In the genomic region with DNA sequence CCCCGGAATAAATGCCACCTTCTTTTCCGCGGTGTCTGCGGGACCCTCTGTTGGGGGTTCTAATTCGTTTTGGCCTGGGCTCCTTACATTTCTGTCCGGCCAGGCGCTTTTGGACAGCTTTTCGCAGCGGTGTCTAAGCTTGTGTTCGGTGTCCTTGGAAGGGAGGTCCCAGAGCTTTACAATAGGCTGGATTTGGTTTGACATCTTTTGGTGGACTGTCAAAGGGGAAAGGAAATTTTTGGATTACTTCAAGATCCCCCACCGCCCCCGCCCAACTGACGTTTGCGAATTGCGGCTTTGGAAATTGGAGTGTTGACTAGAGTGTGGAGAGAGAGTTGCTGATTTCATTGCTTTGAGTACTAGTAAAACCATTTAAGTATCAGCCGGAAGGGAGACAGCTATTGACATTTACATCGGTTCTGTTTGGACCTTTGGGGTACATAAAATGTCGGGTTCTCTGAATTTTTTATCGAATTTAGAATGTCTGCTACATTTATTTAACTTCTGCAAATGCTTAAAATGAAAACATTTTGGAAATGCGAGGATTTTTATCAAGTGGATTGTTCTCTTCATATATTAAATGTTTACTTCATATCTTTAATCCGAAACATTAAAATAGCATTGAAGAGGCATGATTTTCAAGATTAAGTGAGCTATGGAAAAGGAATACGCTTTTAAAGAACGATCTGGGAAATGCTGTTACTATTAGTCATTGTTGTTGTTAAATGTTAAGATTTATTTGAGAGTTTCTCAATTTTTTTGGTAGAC, we compare ENCODE assay signal across 8 cellular contexts. TPM values are rescaled to one million over a fixed set of nuclear protein-coding genes. Genes with fewer than 3 reads are reported as not detected.
DNase-seq lines count a peak whose midpoint lies in the region; ATAC-seq and TF ChIP-seq lines count a peak whose summit lies in the region.

No MANE protein-coding gene starts in this region.

- H3K27me3 Mint-ChIP-seq in Caco-2 (ENCODE audit: insufficient read depth, unreplicated experiment) (no peaks in the 10 kb centered on the region), neural progenitor cell (ENCODE audit: insufficient read depth, low read depth) (peaks cover 55% of the 10 kb centered on the region)
- no peaks in the 10 kb centered on the region for H3K27me3 Mint-ChIP-seq in effector memory CD8-positive, alpha-beta T cell

- H3K36me3 ChIP-seq in Caco-2 (ENCODE audit: control insufficient read depth, insufficient read depth, low read length) (no peaks in the 10 kb centered on the region), MG63 (no peaks in the 10 kb centered on the region), neural progenitor cell (no peaks in the 10 kb centered on the region)

- H3K36me3 Mint-ChIP-seq in Caco-2 (ENCODE audit: insufficient read depth, unreplicated experiment) (peaks cover 27% of the 10 kb centered on the region), neural progenitor cell (no peaks in the 10 kb centered on the region)
- peaks cover 36% of the 10 kb centered on the region for H3K36me3 Mint-ChIP-seq in effector memory CD8-positive, alpha-beta T cell (ENCODE audit: insufficient read depth)

- POLR2A ChIA-PET in Caco-2 (lab: Charles Lee) = no interaction called here

- no peak overlapping the region for H3K27ac ChIP-seq in neural progenitor cell

- H3K4me2 ChIP-seq in neural progenitor cell = peak overlapping the region; percentile 75

- TF ChIP-seq CTCF in Caco-2 (IDR thresholded peaks at IDR 0.05; ENCODE audit: insufficient read depth in 1 of 2, low read depth in 1 of 2, low read length in 1 of 2, severe bottlenecking in 1 of 2, unreplicated experiment in 1 of 2) (no peak), neural progenitor cell (IDR thresholded peaks at IDR 0.05) (no peak)

- H3K79me2 ChIP-seq in neural progenitor cell (ENCODE audit: low read depth) = no peaks in the 10 kb centered on the region

- H3K4me1 Mint-ChIP-seq in Caco-2 (ENCODE audit: low read depth, unreplicated experiment) (peaks cover 14% of the 10 kb centered on the region), neural progenitor cell (peaks cover 29% of the 10 kb centered on the region)
- peaks cover 34 to 47% of the 10 kb centered on the region in 2 donors for H3K4me1 Mint-ChIP-seq in effector memory CD8-positive, alpha-beta T cell (ENCODE audit: low read depth in 2 of 2)

- H3K4me3 ChIP-seq in Caco-2 (ENCODE audit: low read depth, low read length) (peak overlapping the region; percentile 73), MG63 (peak overlapping the region; percentile 69), neural progenitor cell (peak overlapping the region; percentile 54)

- CTCF ChIA-PET in Caco-2 (lab: Charles Lee) = interaction anchor here (0.7 to 1.2 kb wide), 4 partner anchors 8 to 1399 kb away, joined by 3 to 4 read pairs (median 3); no protein-coding TSS in a partner anchor

- intact Hi-C loops in Caco-2 (cut with micrococcal nuclease; ENCODE audit: unreplicated experiment) = loop anchor here (2.0 to 10.0 kb wide), 3 partner anchors 33 to 464 kb away; a partner anchor contains a TSS

- peaks cover 46% of the 10 kb centered on the region for H4K20me1 ChIP-seq in neural progenitor cell (ENCODE audit: low read depth)

- TSS peak; percentile 62 for BruUV-seq in Caco-2 (replicated peaks; lab: Mats Ljungman, UMichigan)

- H3K4me1 ChIP-seq in Caco-2 (peaks cover 4% of the 10 kb centered on the region; the same call in 1 of the 2 replicates), neural progenitor cell (peaks cover 14% of the 10 kb centered on the region)

- ATAC-seq in effector memory CD8-positive, alpha-beta T cell (replicated peaks) = no peak
- ATAC-seq in HG02938 (IDR thresholded peaks at IDR 0.05; ENCODE audit: unreplicated experiment) = no peak

- no peak overlapping the region for H3K9ac ChIP-seq in neural progenitor cell

- no peaks in the 10 kb centered on the region for H3K9me3 Mint-ChIP-seq in Caco-2 (ENCODE audit: unreplicated experiment)
- no peaks in the 10 kb centered on the region for H3K9me3 Mint-ChIP-seq in effector memory CD8-positive, alpha-beta T cell
- H3K9me3 Mint-ChIP-seq in neural progenitor cell = no peaks in the 10 kb centered on the region

- peak overlapping the region; percentile 94 for H3K4me3 Mint-ChIP-seq in Caco-2 (ENCODE audit: unreplicated experiment)
- peak overlapping the region; percentile 89 to 90 for H3K4me3 Mint-ChIP-seq in effector memory CD8-positive, alpha-beta T cell
- H3K4me3 Mint-ChIP-seq in neural progenitor cell = peak overlapping the region; percentile 90

- H3K9me3 ChIP-seq in Caco-2 (no peaks in the 10 kb centered on the region), MG63 (no peaks in the 10 kb centered on the region), neural progenitor cell (ENCODE audit: low read depth) (no peaks in the 10 kb centered on the region)

- peaks cover 74% of the 10 kb centered on the region for H3F3A ChIP-seq in neural progenitor cell (ENCODE audit: low read depth)

- no peak overlapping the region for H2AFZ ChIP-seq in neural progenitor cell (replicated peaks)

- H3K27me3 ChIP-seq in Caco-2 (replicated peaks; ENCODE audit: control insufficient read depth, insufficient read depth, low read length) (no peaks in the 10 kb centered on the region), MG63 (no peaks in the 10 kb centered on the region), neural progenitor cell (peaks cover 94% of the 10 kb centered on the region)

- DNase-seq in Caco-2 = peak in 1 of 2 experiments; percentile 9
- DNase-seq in MG63 = peak; percentile 26
- DNase-seq in effector memory CD8-positive, alpha-beta T cell = no peak
- peak; percentile 63 for DNase-seq in neural progenitor cell (ENCODE audit: low spot score)
- no peak for DNase-seq in SK-N-DZ (ENCODE audit: low spot score)
- no peak for DNase-seq in 8988T
- no peak for DNase-seq in SHP77 treated with DMSO at 0.1 percent for 48 hours (lab: John Stamatoyannopoulos, UW)

- H3K27ac Mint-ChIP-seq in Caco-2 (ENCODE audit: unreplicated experiment) (peak overlapping the region; percentile 92), neural progenitor cell (no peak overlapping the region)
- peak overlapping the region; percentile 94 to 98 for H3K27ac Mint-ChIP-seq in effector memory CD8-positive, alpha-beta T cell

RNA-seq across cellular contexts. Expression of a gene that starts 4.7 kb away (rescaled TPM):
- total RNA-seq in Caco-2 (2022) (14.5 and 15.2 TPM in 2 replicates), neural progenitor cell (ENCODE audit: low replicate concordance) (2.5 and 2.6 TPM in 2 replicates)
- total RNA-seq in MG63 (2014; rRNA removed; shearing (Covaris generic); ENCODE audit: low replicate concordance) = 6.9 and 15.8 TPM in 2 replicates
- polyA plus RNA-seq in SK-N-DZ (2014; cell fraction: cytosol; rRNA removed) = 3.7 and 3.9 TPM in 2 replicates
- polyA plus RNA-seq in SK-N-DZ (2014; cell fraction: nucleus; rRNA removed) = 2.8 and 4.6 TPM in 2 replicates

RNA-seq across cellular contexts. Expression of a gene that starts 16.5 kb away (rescaled TPM):
- total RNA-seq in Caco-2 (2022) = 3.7 TPM in 2 replicates
- total RNA-seq in MG63 (2014; rRNA removed; shearing (Covaris generic); ENCODE audit: low replicate concordance) = 1.4 TPM in 2 replicates
- 0.59 and 1.6 TPM in 2 replicates for total RNA-seq in neural progenitor cell (ENCODE audit: low replicate concordance)
- polyA plus RNA-seq in SK-N-DZ (2014; cell fraction: cytosol; rRNA removed) = 2.9 and 3.5 TPM in 2 replicates
- polyA plus RNA-seq in SK-N-DZ (2014; cell fraction: nucleus; rRNA removed) = 6.7 and 8.1 TPM in 2 replicates

Comparison
In these comparisons a context has a peak if more than half of its experiments do, and no peak if none do; other contexts are left out.
1. DNase-seq: peak in MG63 (single experiment) and neural progenitor cell (single experiment); none in effector memory CD8-positive, alpha-beta T cell (0 of 3), SK-N-DZ (single experiment), 8988T (single experiment) and SHP77 treated with DMSO at 0.1 percent for 48 hours (single experiment).
2. Peak in every context shown above with its lines, with median percentiles within 50 percentile points of each other: H3K4me3 ChIP-seq and H3K4me3 Mint-ChIP-seq.